Comparison of ENCODE assay signal across 37 cellular contexts in the genomic region with DNA sequence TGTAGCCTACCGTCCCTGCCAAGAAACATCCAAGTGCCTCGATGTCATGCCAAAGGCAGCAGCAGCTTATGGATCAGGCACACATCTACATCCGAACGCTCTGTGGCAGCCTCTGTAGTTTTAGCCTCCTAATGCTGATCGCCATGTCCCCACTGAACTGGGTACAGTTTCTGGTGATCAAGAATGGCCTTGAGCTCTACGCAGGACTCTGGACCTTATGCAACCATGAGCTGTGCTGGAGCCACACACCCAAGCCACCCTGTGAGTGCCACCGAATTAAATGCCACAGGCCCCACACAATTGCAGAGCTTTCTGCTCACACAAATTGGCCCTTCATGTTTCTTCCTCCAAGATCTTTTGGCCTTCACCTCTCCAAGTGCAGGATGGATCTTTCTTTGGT. TPM values are rescaled to one million over a fixed set of nuclear protein-coding genes. Genes with fewer than 3 reads are reported as not detected.
"Had no signal": no experiment of that assay in that cellular context is flagged by ENCODE, and none has a peak within 500 bp of the region (broad histone marks: within the 10 kb centered on the region; RNA-seq: fewer than 3 reads in every experiment).

No MANE protein-coding gene starts in this region.

- H3K36me3 ChIP-seq: brain microvascular endothelial cell, esophagus squamous epithelium, gastroesophageal sphincter had no signal

- H3K4me1 Mint-ChIP-seq: activated CD4-positive, alpha-beta T cell treated with anti-CD3 and anti-CD28 coated beads for 36 hours; activated CD4-positive, alpha-beta T cell treated with anti-CD3 and anti-CD28 coated beads, Interleukin-2, amount 10 ng/mL, durations not matched to agents 7 days and 5 days; activated T-helper 17 cell treated with anti-CD3 and anti-CD28 coated beads, Interleukin-2, amount 50 U/mL, for 72 hours had no signal

- H3K4me3 ChIP-seq: esophagus squamous epithelium, gastroesophageal sphincter had no signal

- H3K4me3 Mint-ChIP-seq: activated CD4-positive, alpha-beta T cell treated with anti-CD3 and anti-CD28 coated beads for 36 hours; activated CD4-positive, alpha-beta T cell treated with anti-CD3 and anti-CD28 coated beads, Interleukin-2, amount 10 ng/mL, durations not matched to agents 7 days and 5 days; activated CD8-positive, alpha-beta T cell treated with anti-CD3 and anti-CD28 coated beads for 36 hours; activated naive CD8-positive, alpha-beta T cell; activated T-cell treated with anti-CD3 and anti-CD28 coated beads, Interleukin-2, amount 50 U/mL, for 4 hours; activated T-helper 17 cell treated with anti-CD3 and anti-CD28 coated beads, Interleukin-2, amount 50 U/mL, for 72 hours had no signal

- H3K27ac Mint-ChIP-seq: activated CD4-positive, alpha-beta T cell treated with anti-CD3 and anti-CD28 coated beads for 36 hours; activated CD4-positive, alpha-beta T cell treated with anti-CD3 and anti-CD28 coated beads, Interleukin-2, amount 10 ng/mL, durations not matched to agents 7 days and 5 days; activated CD8-positive, alpha-beta T cell treated with anti-CD3 and anti-CD28 coated beads for 36 hours; activated naive CD8-positive, alpha-beta T cell; activated T-helper 17 cell treated with anti-CD3 and anti-CD28 coated beads, Interleukin-2, amount 50 U/mL, for 72 hours had no signal

- H3K36me3 Mint-ChIP-seq: activated naive CD8-positive, alpha-beta T cell had no signal

- FAIRE-seq: astrocyte, colon, endometrium, endothelial cell of umbilical vein had no signal

- H3K27ac ChIP-seq: brain microvascular endothelial cell, epithelial cell of prostate, esophagus squamous epithelium, gastroesophageal sphincter had no signal

- DNase-seq: activated CD4-positive, alpha-beta T cell treated with anti-CD3 and anti-CD28 coated beads for 36 hours; activated CD4-positive, alpha-beta T cell treated with anti-CD3 and anti-CD28 coated beads, Interleukin-2, amount 10 ng/mL, durations not matched to agents 7 days and 5 days; activated CD4-positive, alpha-beta T cell treated with anti-CD3 and anti-CD28 coated beads, Interleukin-2, amount 50 U/mL, for 4 hours; activated CD4-positive, CD25-positive, alpha-beta regulatory T cell; activated CD4-positive, CD25-positive, alpha-beta regulatory T cell treated with anti-CD3 and anti-CD28 coated beads, Interleukin-2, amount 50 U/mL, for 72 hours; activated CD8-positive, alpha-beta memory T cell treated with anti-CD3 and anti-CD28 coated beads for 24 hours; activated CD8-positive, alpha-beta T cell treated with anti-CD3 and anti-CD28 coated beads for 36 hours; activated effector memory CD4-positive, alpha-beta T cell treated with Interleukin-2 at 50 U/mL for 16 hours; activated gamma-delta T cell treated with Interleukin-2 at 50 U/mL for 16 hours; activated naive CD4-positive, alpha-beta T cell treated with anti-CD3 and anti-CD28 coated beads, Interleukin-2, amount 50 U/mL, for 16 hours; activated naive CD4-positive, alpha-beta T cell treated with Interleukin-2 at 50 U/mL for 16 hours; activated T-cell treated with anti-CD3 and anti-CD28 coated beads, Interleukin-2, amount 50 U/mL, for 4 hours; amniotic stem cell; anterior cingulate cortex; brain microvascular endothelial cell; caudate nucleus; cortex of kidney; effector CD8-positive, alpha-beta T cell; esophagus squamous epithelium; foreskin melanocyte; head of caudate nucleus; T-helper 2 cell had no signal

- H3K9me3 Mint-ChIP-seq: activated CD4-positive, alpha-beta T cell treated with anti-CD3 and anti-CD28 coated beads, Interleukin-2, amount 10 ng/mL, durations not matched to agents 7 days and 5 days; activated CD8-positive, alpha-beta T cell treated with anti-CD3 and anti-CD28 coated beads for 36 hours; activated T-cell treated with anti-CD3 and anti-CD28 coated beads, Interleukin-2, amount 50 U/mL, for 4 hours; activated T-helper 17 cell treated with anti-CD3 and anti-CD28 coated beads, Interleukin-2, amount 50 U/mL, for 72 hours had no signal

- H3K4me1 ChIP-seq: esophagus squamous epithelium, gastroesophageal sphincter had no signal

- ATAC-seq: activated CD4-positive, alpha-beta T cell treated with anti-CD3 and anti-CD28 coated beads for 36 hours; activated CD8-positive, alpha-beta T cell treated with anti-CD3 and anti-CD28 coated beads for 36 hours; activated T-cell treated with anti-CD3 and anti-CD28 coated beads, Interleukin-2, amount 50 U/mL, for 4 hours; activated T-helper 17 cell treated with anti-CD3 and anti-CD28 coated beads, Interleukin-2, amount 50 U/mL, for 72 hours; gastroesophageal sphincter had no signal

- H3K9me3 ChIP-seq: esophagus squamous epithelium, gastroesophageal sphincter had no signal

RNA-seq across cellular contexts. Expression of a gene that starts 0.5 kb away (rescaled TPM):
- total RNA-seq: activated CD4-positive, alpha-beta T cell treated with anti-CD3 and anti-CD28 coated beads for 36 hours; activated CD4-positive, alpha-beta T cell treated with anti-CD3 and anti-CD28 coated beads, Interleukin-2, amount 10 ng/mL, durations not matched to agents 7 days and 5 days; activated CD8-positive, alpha-beta T cell treated with anti-CD3 and anti-CD28 coated beads for 36 hours; activated T-cell treated with anti-CD3 and anti-CD28 coated beads, Interleukin-2, amount 50 U/mL, for 4 hours; activated T-helper 17 cell treated with anti-CD3 and anti-CD28 coated beads, Interleukin-2, amount 50 U/mL, for 72 hours; astrocyte; chondrocyte; dermis microvascular lymphatic vessel endothelial cell; endothelial cell of umbilical vein; esophagus squamous epithelium; fibroblast of lung; fibroblast of villous mesenchyme; gastroesophageal sphincter; T-helper 1 cell treated with Interleukin-12 subunit alpha and Interleukin-12 subunit beta and Interleukin-4 antibody, amounts not matched to agents 30 ng/mL and 1 ng/mL, for 36 hours had no signal
- polyA plus RNA-seq: adipose tissue, endothelial cell of umbilical vein, esophagus, fibroblast of lung had no signal
